Comparison of ENCODE assay signal across 9 cellular contexts in the genomic region with DNA sequence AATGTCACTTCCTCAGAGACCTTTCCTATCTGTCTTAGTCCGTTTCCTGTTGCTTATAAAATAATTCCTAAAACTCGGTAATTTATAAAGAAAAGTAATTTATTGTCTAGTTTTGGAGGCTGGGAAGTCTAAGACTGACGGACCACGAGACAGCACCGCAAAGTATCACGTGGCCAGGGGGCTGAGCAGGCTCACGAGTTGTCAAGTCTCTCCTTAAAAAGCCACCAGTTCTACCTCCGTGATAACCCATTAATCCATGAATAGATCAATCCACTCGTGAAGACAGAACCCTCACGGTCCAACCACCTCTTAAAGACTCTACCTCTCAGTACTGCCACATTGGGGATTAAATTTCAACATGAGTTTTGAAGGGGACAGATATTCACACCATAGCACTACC. TPM values are rescaled to one million over a fixed set of nuclear protein-coding genes. Genes with fewer than 3 reads are reported as not detected.
DNase-seq lines count a peak whose midpoint lies in the region; ATAC-seq and TF ChIP-seq lines count a peak whose summit lies in the region.
"Had no signal": no experiment of that assay in that cellular context is flagged by ENCODE, and none has a peak within 500 bp of the region (broad histone marks: within the 10 kb centered on the region; RNA-seq: fewer than 3 reads in every experiment).

No MANE protein-coding gene starts in this region.

- DNase-seq in SIG-M5 treated with dmso at 0.1 percent for 504 hours (lab: John Stamatoyannopoulos, UW; ENCODE audit: unreplicated experiment) (peak; percentile 6), SIG-M5 (lab: John Stamatoyannopoulos, UW) (no peak), T-cell (peak in 26 of 34 experiments; percentile 7 to 50 (median 29)), dorsolateral prefrontal cortex (peak in 1 of 10 donors; percentile 4), cortex of kidney (lab: John Stamatoyannopoulos, UW) (no peak), islet precursor cell (no peak)
- DNase-seq in naive thymus-derived CD8-positive, alpha-beta T cell: peak in 8 of 10 donors; percentile 17 to 39 (median 35)

- POLR2A ChIA-PET in T-cell (lab: Charles Lee): interaction anchor here in 1 of 2 donors (0.8 kb wide), 1 partner anchor 250 kb away, joined by 4 read pairs; no protein-coding TSS in a partner anchor
- POLR2A ChIA-PET in naive thymus-derived CD8-positive, alpha-beta T cell (lab: Charles Lee): interaction anchor here (1.0 to 2.2 kb wide), 4 partner anchors 8 to 693 kb away, joined by 3 to 9 read pairs (median 4); a partner anchor contains a TSS

- intact Hi-C loops in dorsolateral prefrontal cortex (cut with DNase I): loop anchor here (2.0 to 5.0 kb wide), 2 partner anchors 656 to 1051 kb away; a partner anchor contains a TSS

- no peak overlapping the region for H3K27ac Mint-ChIP-seq in T-cell
- no peak overlapping the region for H3K27ac Mint-ChIP-seq in naive thymus-derived CD8-positive, alpha-beta T cell
- H3K27ac Mint-ChIP-seq: dendritic cell treated with granulocyte-macrophage colony-stimulating factor and Interleukin-4, amounts not matched to agents 40 ng/mL and 50 ng/mL, for 4 days had no signal

- ATAC-seq in T-cell (replicated peaks in 1 of 4) (no peak), GM21528 (IDR thresholded peaks at IDR 0.05; ENCODE audit: low FRiP score, unreplicated experiment) (no peak)
- no peak for ATAC-seq in naive thymus-derived CD8-positive, alpha-beta T cell

- peaks cover 18% of the 10 kb centered on the region for H3K36me3 Mint-ChIP-seq in T-cell
- peaks cover 0 to 18% (median 5%) of the 10 kb centered on the region in 3 donors for H3K36me3 Mint-ChIP-seq in naive thymus-derived CD8-positive, alpha-beta T cell

- peaks cover 67 to 72% (median 70%) of the 10 kb centered on the region in 3 donors for H3K4me1 Mint-ChIP-seq in T-cell
- peaks cover 20 to 62% (median 48%) of the 10 kb centered on the region in 4 donors for H3K4me1 Mint-ChIP-seq in naive thymus-derived CD8-positive, alpha-beta T cell

- CTCF ChIA-PET in T-cell (lab: Charles Lee): interaction anchor here in 1 of 2 donors (1.1 kb wide), 1 partner anchor 28 kb away, joined by 4 read pairs; no protein-coding TSS in a partner anchor

- no peak overlapping the region for H3K4me3 Mint-ChIP-seq in T-cell
- no peak overlapping the region for H3K4me3 Mint-ChIP-seq in naive thymus-derived CD8-positive, alpha-beta T cell
- H3K4me3 Mint-ChIP-seq: dendritic cell treated with granulocyte-macrophage colony-stimulating factor and Interleukin-4, amounts not matched to agents 40 ng/mL and 50 ng/mL, for 4 days had no signal

- peak overlapping the region in 11 of 59 donors; percentile 72 to 93 (median 87) for H3K27ac ChIP-seq in dorsolateral prefrontal cortex

- no peaks in the 10 kb centered on the region for H3K9me3 Mint-ChIP-seq in T-cell
- H3K9me3 Mint-ChIP-seq in naive thymus-derived CD8-positive, alpha-beta T cell: no peaks in the 10 kb centered on the region
- H3K9me3 Mint-ChIP-seq: dendritic cell treated with granulocyte-macrophage colony-stimulating factor and Interleukin-4, amounts not matched to agents 40 ng/mL and 50 ng/mL, for 4 days had no signal

- no peak for TF ChIP-seq CTCF in dorsolateral prefrontal cortex (IDR thresholded peaks at IDR 0.05 in 54 of 56, conservative IDR thresholded peaks at IDR 0.05 in 2 of 56; ENCODE audit: low read depth in 1 of 56, partially characterized antibody in 56 of 56)

- H3K4me3 ChIP-seq in dorsolateral prefrontal cortex: peak overlapping the region; percentile 62 to 100 (median 95)

- no peaks in the 10 kb centered on the region for H3K27me3 ChIP-seq in dorsolateral prefrontal cortex

- no peaks in the 10 kb centered on the region for H3K27me3 Mint-ChIP-seq in T-cell
- no peaks in the 10 kb centered on the region for H3K27me3 Mint-ChIP-seq in naive thymus-derived CD8-positive, alpha-beta T cell
- H3K27me3 Mint-ChIP-seq: dendritic cell treated with granulocyte-macrophage colony-stimulating factor and Interleukin-4, amounts not matched to agents 40 ng/mL and 50 ng/mL, for 4 days had no signal

RNA-seq across cellular contexts. Expression of a gene that starts 0.8 kb away (rescaled TPM):
- total RNA-seq in T-cell (10 to 100 TPM; 42.9 to 88.1 (median 77.0) TPM), dorsolateral prefrontal cortex (10 to 100 TPM; 12.5 to 45.4 (median 28.1) TPM)
- 10 to 100 TPM; 46.2 to 47.1 TPM for total RNA-seq in naive thymus-derived CD8-positive, alpha-beta T cell
- 10 to 100 TPM; 41.2 to 71.4 (median 65.7) TPM for polyA plus RNA-seq in naive thymus-derived CD8-positive, alpha-beta T cell

RNA-seq across cellular contexts. Expression of a gene that starts 1.2 kb away (rescaled TPM):
- total RNA-seq in T-cell: 10 to 100 TPM; 17.7 to 24.8 (median 21.8) TPM
- 10 to 100 TPM in 114 of 120 experiments, 1 to 10 TPM in 6; 7.9 to 18.5 (median 12.6) TPM for total RNA-seq in dorsolateral prefrontal cortex
- 10 to 100 TPM; 20.5 to 20.9 TPM for total RNA-seq in naive thymus-derived CD8-positive, alpha-beta T cell
- 10 to 100 TPM; 12.2 to 13.9 (median 12.7) TPM for polyA plus RNA-seq in naive thymus-derived CD8-positive, alpha-beta T cell

Comparison
In these comparisons a context has a peak if more than half of its experiments do, and no peak if none do; other contexts are left out.
1. DNase-seq: peak in SIG-M5 treated with dmso at 0.1 percent for 504 hours (single experiment), T-cell (26 of 34) and naive thymus-derived CD8-positive, alpha-beta T cell (8 of 10); none in SIG-M5 (single experiment), cortex of kidney (single experiment) and islet precursor cell (single experiment).